ENCODE assay signal across 25 cellular contexts in the genomic region with DNA sequence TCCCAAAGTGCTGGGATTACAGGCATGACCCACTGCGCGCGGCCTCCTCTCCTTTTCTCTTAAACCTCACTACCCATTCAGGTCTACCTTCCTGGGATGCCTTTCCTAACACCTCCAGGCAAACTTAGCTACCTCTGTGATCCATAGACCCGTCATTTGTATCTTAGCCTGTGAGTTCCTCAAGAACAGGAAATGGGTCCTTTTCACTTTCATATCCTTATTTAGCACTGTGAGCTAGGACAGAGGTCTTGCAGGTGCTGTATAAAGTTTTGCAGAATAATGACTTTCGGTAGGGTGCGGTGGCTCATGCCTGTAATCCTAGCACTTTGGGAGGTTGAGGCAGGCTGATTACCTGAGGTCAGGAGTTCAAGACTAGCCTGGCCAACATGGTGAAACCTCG.
"Had no signal": no experiment of that assay in that cellular context is flagged by ENCODE, and none has a peak within 500 bp of the region (broad histone marks: within the 10 kb centered on the region; RNA-seq: fewer than 3 reads in every experiment).

No MANE protein-coding gene starts in this region.

- H3K27ac ChIP-seq: adrenal gland, foreskin keratinocyte, left lung, sigmoid colon, stomach, suprapubic skin, tibial nerve had no signal

- H3K4me2 ChIP-seq: smooth muscle cell had no signal

- FAIRE-seq: astrocyte, colon had no signal

- DNase-seq: activated B cell treated with CpG ODN at 0.5 μM for 24 hours; activated CD4-positive, alpha-beta T cell treated with anti-CD3 and anti-CD28 coated beads for 36 hours; activated CD4-positive, alpha-beta T cell treated with anti-CD3 and anti-CD28 coated beads, Interleukin-2, amount 50 U/mL, for 4 hours; activated CD8-positive, alpha-beta memory T cell treated with anti-CD3 and anti-CD28 coated beads for 24 hours; activated CD8-positive, alpha-beta memory T cell treated with anti-CD3 and anti-CD28 coated beads, Interleukin-2, amount 50 U/mL, for 4 hours; activated naive CD4-positive, alpha-beta T cell; activated T-cell treated with anti-CD3 and anti-CD28 coated beads, Interleukin-2, amount 50 U/mL, for 24 hours; adrenal gland; effector memory CD4-positive, alpha-beta T cell; foreskin keratinocyte; kidney glomerular epithelial cell; left lung; midbrain; retina; sigmoid colon; stimulated activated CD4-positive, alpha-beta T cell treated with anti-CD3 and anti-CD28 coated beads, Interleukin-15, amount 100 ng/mL, for 24 hours; stomach had no signal

- H3K4me1 ChIP-seq: adrenal gland, foreskin keratinocyte, left lung, sigmoid colon, stomach, suprapubic skin, tibial nerve had no signal

- H3K4me3 ChIP-seq: adrenal gland, left lung, lung, sigmoid colon, smooth muscle cell, stomach, suprapubic skin, tibial nerve had no signal

- H3K36me3 ChIP-seq: adrenal gland, left lung, sigmoid colon, stomach, suprapubic skin, tibial nerve had no signal

- ATAC-seq: activated CD4-positive, alpha-beta T cell treated with anti-CD3 and anti-CD28 coated beads for 36 hours; foreskin keratinocyte; left lung; natural killer cell treated with Interleukin-12 subunit alpha and Interleukin-12 subunit beta and Interleukin-15 and Interleukin-18, amount 100 ng/mL, for 72 hours; stimulated activated memory B cell treated with anti-CD40 and anti-IgM and Interleukin-4, amounts not matched to agents 10 μg/mL and 1 μg/mL and 100 μg/mL, for 72 hours had no signal

- H3K27me3 ChIP-seq: adrenal gland, foreskin keratinocyte, left lung, sigmoid colon, stomach, suprapubic skin, tibial nerve had no signal
